14 cellular contexts compared by ENCODE assay signal in genomic region chr10:80520661-80521488, GRCh38. TPM values are rescaled to one million over a fixed set of nuclear protein-coding genes. Genes with fewer than 3 reads are reported as not detected.
DNase-seq lines count a peak whose midpoint lies in the region; ATAC-seq and TF ChIP-seq lines count a peak whose summit lies in the region.
"Had no signal": no experiment of that assay in that cellular context is flagged by ENCODE, and none has a peak within 500 bp of the region (broad histone marks: within the 10 kb centered on the region; RNA-seq: fewer than 3 reads in every experiment).

No MANE protein-coding gene starts in this region.

- POLR2A ChIA-PET in activated CD4-positive, alpha-beta memory T cell treated with anti-CD3 and anti-CD28 coated beads, Interleukin-2, amount 10 ng/mL, durations not matched to agents 7 days and 5 days (lab: Charles Lee): interaction anchor here (1.2 to 1.6 kb wide), 2 partner anchors 10 to 16 kb away, joined by 3 to 5 read pairs; no protein-coding TSS in a partner anchor

- no peak for ATAC-seq in stimulated activated memory B cell treated with anti-CD40 and anti-IgM and Interleukin-4, amounts not matched to agents 10 μg/mL and 1 μg/mL and 100 μg/mL, for 72 hours

- no peak for DNase-seq in activated naive CD4-positive, alpha-beta T cell treated with anti-CD3 and anti-CD28 coated beads, Interleukin-2, amount 10 ng/mL, durations not matched to agents 7 days and 5 days
- DNase-seq in activated naive CD4-positive, alpha-beta T cell treated with Interleukin-2 at 50 U/mL for 16 hours: no peak
- no peak for DNase-seq in activated CD4-positive, alpha-beta memory T cell treated with anti-CD3 and anti-CD28 coated beads, Interleukin-2, amount 10 ng/mL, durations not matched to agents 7 days and 5 days
- peak; percentile 43 for DNase-seq in glutamatergic neuron
- DNase-seq in NCI-H2227 treated with DMSO at 0.1 percent for 48 hours (lab: John Stamatoyannopoulos, UW): no peak
- DNase-seq in mesenteric fat pad (ENCODE audit: low spot score): no peak
- DNase-seq in HK-2 (ENCODE audit: unreplicated experiment): no peak
- DNase-seq: activated T-cell treated with anti-CD3 and anti-CD28 coated beads, Interleukin-2, amount 50 U/mL, for 1 hour; DMS153; NCI-H1105; stimulated activated naive CD4-positive, alpha-beta T cell had no signal

- H3K4me3 Mint-ChIP-seq in activated naive CD4-positive, alpha-beta T cell treated with anti-CD3 and anti-CD28 coated beads, Interleukin-2, amount 10 ng/mL, durations not matched to agents 7 days and 5 days: no peak overlapping the region
- no peak overlapping the region for H3K4me3 Mint-ChIP-seq in activated CD4-positive, alpha-beta memory T cell treated with anti-CD3 and anti-CD28 coated beads, Interleukin-2, amount 10 ng/mL, durations not matched to agents 7 days and 5 days
- peak overlapping the region; percentile 79 for H3K4me3 Mint-ChIP-seq in glutamatergic neuron (ENCODE audit: unreplicated experiment)
- no peak overlapping the region for H3K4me3 Mint-ChIP-seq in stimulated activated memory B cell treated with anti-CD40 and anti-IgM and Interleukin-4, amounts not matched to agents 10 μg/mL and 1 μg/mL and 100 μg/mL, for 72 hours

- CTCF ChIA-PET in activated naive CD4-positive, alpha-beta T cell treated with anti-CD3 and anti-CD28 coated beads, Interleukin-2, amount 10 ng/mL, durations not matched to agents 7 days and 5 days (lab: Charles Lee): interaction anchor here (0.8 to 2.2 kb wide), 3 partner anchors 10 to 76 kb away, joined by 4 to 7 read pairs (median 4); no protein-coding TSS in a partner anchor
- CTCF ChIA-PET in activated CD4-positive, alpha-beta memory T cell treated with anti-CD3 and anti-CD28 coated beads, Interleukin-2, amount 10 ng/mL, durations not matched to agents 7 days and 5 days (lab: Charles Lee): interaction anchor here (2.5 kb wide), 1 partner anchor 15 kb away, joined by 11 read pairs; no protein-coding TSS in a partner anchor

- H3K27ac Mint-ChIP-seq in activated naive CD4-positive, alpha-beta T cell treated with anti-CD3 and anti-CD28 coated beads, Interleukin-2, amount 10 ng/mL, durations not matched to agents 7 days and 5 days: peak overlapping the region; percentile 69
- H3K27ac Mint-ChIP-seq in activated CD4-positive, alpha-beta memory T cell treated with anti-CD3 and anti-CD28 coated beads, Interleukin-2, amount 10 ng/mL, durations not matched to agents 7 days and 5 days: peak overlapping the region; percentile 37
- H3K27ac Mint-ChIP-seq in glutamatergic neuron (ENCODE audit: unreplicated experiment): peak overlapping the region; percentile 95
- H3K27ac Mint-ChIP-seq in stimulated activated memory B cell treated with anti-CD40 and anti-IgM and Interleukin-4, amounts not matched to agents 10 μg/mL and 1 μg/mL and 100 μg/mL, for 72 hours: peak overlapping the region; percentile 15

- peaks cover 63% of the 10 kb centered on the region for H3K4me1 Mint-ChIP-seq in activated naive CD4-positive, alpha-beta T cell treated with anti-CD3 and anti-CD28 coated beads, Interleukin-2, amount 10 ng/mL, durations not matched to agents 7 days and 5 days
- H3K4me1 Mint-ChIP-seq in activated CD4-positive, alpha-beta memory T cell treated with anti-CD3 and anti-CD28 coated beads, Interleukin-2, amount 10 ng/mL, durations not matched to agents 7 days and 5 days: peaks cover 45% of the 10 kb centered on the region
- peaks cover 32% of the 10 kb centered on the region for H3K4me1 Mint-ChIP-seq in glutamatergic neuron (ENCODE audit: low read depth, unreplicated experiment)
- peaks cover 34% of the 10 kb centered on the region for H3K4me1 Mint-ChIP-seq in stimulated activated memory B cell treated with anti-CD40 and anti-IgM and Interleukin-4, amounts not matched to agents 10 μg/mL and 1 μg/mL and 100 μg/mL, for 72 hours

- no peak for TF ChIP-seq CTCF in glutamatergic neuron (IDR thresholded peaks at IDR 0.05; ENCODE audit: partially characterized antibody, unreplicated experiment)

- no peaks in the 10 kb centered on the region for H3K27me3 Mint-ChIP-seq in activated naive CD4-positive, alpha-beta T cell treated with anti-CD3 and anti-CD28 coated beads, Interleukin-2, amount 10 ng/mL, durations not matched to agents 7 days and 5 days
- H3K27me3 Mint-ChIP-seq in activated CD4-positive, alpha-beta memory T cell treated with anti-CD3 and anti-CD28 coated beads, Interleukin-2, amount 10 ng/mL, durations not matched to agents 7 days and 5 days: no peaks in the 10 kb centered on the region
- H3K27me3 Mint-ChIP-seq in glutamatergic neuron (ENCODE audit: unreplicated experiment): peaks cover 24% of the 10 kb centered on the region
- no peaks in the 10 kb centered on the region for H3K27me3 Mint-ChIP-seq in stimulated activated memory B cell treated with anti-CD40 and anti-IgM and Interleukin-4, amounts not matched to agents 10 μg/mL and 1 μg/mL and 100 μg/mL, for 72 hours

- no peaks in the 10 kb centered on the region for H3K9me3 Mint-ChIP-seq in activated naive CD4-positive, alpha-beta T cell treated with anti-CD3 and anti-CD28 coated beads, Interleukin-2, amount 10 ng/mL, durations not matched to agents 7 days and 5 days
- H3K9me3 Mint-ChIP-seq in activated CD4-positive, alpha-beta memory T cell treated with anti-CD3 and anti-CD28 coated beads, Interleukin-2, amount 10 ng/mL, durations not matched to agents 7 days and 5 days: no peaks in the 10 kb centered on the region
- H3K9me3 Mint-ChIP-seq in glutamatergic neuron (ENCODE audit: unreplicated experiment): peaks cover 11% of the 10 kb centered on the region
- no peaks in the 10 kb centered on the region for H3K9me3 Mint-ChIP-seq in stimulated activated memory B cell treated with anti-CD40 and anti-IgM and Interleukin-4, amounts not matched to agents 10 μg/mL and 1 μg/mL and 100 μg/mL, for 72 hours

- H3K36me3 Mint-ChIP-seq in activated naive CD4-positive, alpha-beta T cell treated with anti-CD3 and anti-CD28 coated beads, Interleukin-2, amount 10 ng/mL, durations not matched to agents 7 days and 5 days: peaks cover 60% of the 10 kb centered on the region
- peaks cover 55% of the 10 kb centered on the region for H3K36me3 Mint-ChIP-seq in activated CD4-positive, alpha-beta memory T cell treated with anti-CD3 and anti-CD28 coated beads, Interleukin-2, amount 10 ng/mL, durations not matched to agents 7 days and 5 days (ENCODE audit: low read depth)
- H3K36me3 Mint-ChIP-seq in glutamatergic neuron (ENCODE audit: unreplicated experiment): peaks cover 13% of the 10 kb centered on the region
- peaks cover 39% of the 10 kb centered on the region for H3K36me3 Mint-ChIP-seq in stimulated activated memory B cell treated with anti-CD40 and anti-IgM and Interleukin-4, amounts not matched to agents 10 μg/mL and 1 μg/mL and 100 μg/mL, for 72 hours

RNA-seq across cellular contexts. Expression of gene SH2D4B, which starts 16.8 kb away (rescaled TPM):
- under 1 TPM; 0.13 to 0.15 TPM for total RNA-seq in activated CD4-positive, alpha-beta memory T cell treated with anti-CD3 and anti-CD28 coated beads, Interleukin-2, amount 10 ng/mL, durations not matched to agents 7 days and 5 days
- total RNA-seq in glutamatergic neuron (ENCODE audit: unreplicated experiment): 0.12 TPM
- total RNA-seq in mesenteric fat pad: 0.35 TPM
- total RNA-seq: H4, vagina had no signal

Comparison
In these comparisons a context has a peak if more than half of its experiments do, and no peak if none do; other contexts are left out.
1. H3K27ac Mint-ChIP-seq: peak in every context shown above with its lines; median percentile 95 in glutamatergic neuron; 69 in activated naive CD4-positive, alpha-beta T cell treated with anti-CD3 and anti-CD28 coated beads, Interleukin-2, amount 10 ng/mL, durations not matched to agents 7 days and 5 days; 37 in activated CD4-positive, alpha-beta memory T cell treated with anti-CD3 and anti-CD28 coated beads, Interleukin-2, amount 10 ng/mL, durations not matched to agents 7 days and 5 days; 15 in stimulated activated memory B cell treated with anti-CD40 and anti-IgM and Interleukin-4, amounts not matched to agents 10 μg/mL and 1 μg/mL and 100 μg/mL, for 72 hours.